In the genomic region with DNA sequence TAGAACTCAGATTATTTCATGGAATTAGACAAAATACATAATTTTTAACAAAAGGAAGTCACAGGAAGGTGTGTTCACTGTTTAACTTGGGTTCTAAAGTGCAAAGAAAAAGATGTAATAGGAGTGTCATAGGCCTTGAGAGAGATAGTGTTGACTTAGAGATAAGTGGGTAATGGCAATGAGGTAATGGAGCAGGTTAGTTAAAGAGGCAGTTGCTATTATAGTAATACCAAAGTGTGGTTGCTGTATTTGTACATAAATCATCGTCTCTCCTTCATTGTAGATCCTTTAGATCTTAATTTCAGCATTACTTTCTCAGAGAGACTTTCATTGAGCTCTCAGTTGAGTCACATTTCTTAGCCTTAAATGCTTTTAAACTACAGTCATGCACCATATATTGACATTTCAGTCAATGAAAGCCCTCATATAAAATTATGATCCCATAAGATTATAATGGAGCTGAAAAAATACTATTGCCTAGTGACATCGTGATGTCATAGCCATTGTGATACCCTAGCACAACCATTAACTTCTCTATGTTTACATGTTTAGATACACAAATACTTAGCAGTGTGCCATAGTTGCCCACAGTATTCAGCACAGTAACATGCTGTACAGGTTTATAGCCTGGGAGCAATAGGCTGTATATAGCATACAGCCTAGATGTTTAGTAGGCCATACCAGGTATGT, we compare ENCODE assay signal across 1 cellular context.
TF ChIP-seq lines count a peak whose summit lies in the region.

No MANE protein-coding gene starts in this region.

TF ChIP-seq in HepG2, 621 proteins besides CTCF, POLR2A, EP300 and RAD21:
- TF ChIP-seq ZNF883 (CRISPR knock-in tag; IDR thresholded peaks at IDR 0.05; ENCODE audit: not compliant biosample characterization) (no peak), CREB1 (IDR thresholded peaks at IDR 0.05) (peak; percentile 59), CREB1 (CRISPR knock-in tag; IDR thresholded peaks at IDR 0.05) (no peak)
